ENCODE assay signal across 31 cellular contexts in the genomic region with DNA sequence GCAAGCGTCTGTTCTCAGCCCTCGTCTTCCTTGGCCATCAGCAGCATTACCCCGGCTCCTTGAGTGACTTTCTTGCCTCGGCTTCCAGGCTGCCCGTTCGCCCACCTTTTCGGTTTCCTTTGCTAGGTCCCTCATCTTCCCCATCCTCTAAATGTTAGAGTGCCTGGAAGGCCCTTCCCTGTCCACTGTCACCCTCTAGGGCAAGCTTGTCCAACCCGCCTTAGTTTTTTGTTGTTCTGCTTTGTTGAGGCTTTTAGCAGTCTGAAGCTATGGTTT.
DNase-seq lines count a peak whose midpoint lies in the region; ATAC-seq, FAIRE-seq and TF ChIP-seq lines count a peak whose summit lies in the region.
"Had no signal": no experiment of that assay in that cellular context is flagged by ENCODE, and none has a peak within 500 bp of the region (broad histone marks: within the 10 kb centered on the region; RNA-seq: fewer than 3 reads in every experiment).

No MANE protein-coding gene starts in this region.

- H3K9ac ChIP-seq in HUES48 (ENCODE audit: low read depth, low read length), result peak overlapping the region; percentile 52; the same call in 1 of the 2 replicates
- H3K9ac ChIP-seq in endodermal cell (ENCODE audit: extremely low read depth, low read length, poor library complexity, severe bottlenecking), result no peak overlapping the region

- H3K4me1 Mint-ChIP-seq in CD4-positive, alpha-beta memory T cell, result peaks cover 16 to 29% (median 20%) of the 10 kb centered on the region in 4 donors
- peaks cover 14% of the 10 kb centered on the region for H3K4me1 Mint-ChIP-seq in endodermal cell
- peaks cover 18% of the 10 kb centered on the region for H3K4me1 Mint-ChIP-seq in osteocyte (ENCODE audit: unreplicated experiment)

- H3K27ac ChIP-seq in CD4-positive, alpha-beta memory T cell (ENCODE audit: low read depth, low read length), result no peak overlapping the region
- peak overlapping the region; percentile 93 for H3K27ac ChIP-seq in HUES48 (ENCODE audit: low read depth, low read length)
- H3K27ac ChIP-seq in endodermal cell (ENCODE audit: low read depth, low read length), result no peak overlapping the region
- peak overlapping the region in 1 of 12 donors; percentile 24 for H3K27ac ChIP-seq in heart left ventricle
- H3K27ac ChIP-seq: C4-2B, heart right ventricle, thoracic aorta, uterus had no signal

- H3K4me1 ChIP-seq in CD4-positive, alpha-beta memory T cell (ENCODE audit: insufficient read depth, low read length), result peaks cover 9% of the 10 kb centered on the region
- H3K4me1 ChIP-seq in HUES48 (ENCODE audit: control insufficient read depth, insufficient read depth, low read length) (peaks cover 26% of the 10 kb centered on the region), endodermal cell (ENCODE audit: control insufficient read depth, insufficient read depth, low read length) (no peaks in the 10 kb centered on the region), heart left ventricle (peaks cover 0 to 24% (median 0%) of the 10 kb centered on the region in 12 donors)
- H3K4me1 ChIP-seq: uterus had no signal

- DNase-seq in CD4-positive, alpha-beta memory T cell, result no peak
- DNase-seq in endodermal cell, result no peak
- peak; percentile 54 for DNase-seq in osteocyte (ENCODE audit: extremely low spot score, unreplicated experiment)
- no peak for DNase-seq in heart left ventricle
- DNase-seq in activated CD4-positive, CD25-positive, alpha-beta regulatory T cell (lab: John Stamatoyannopoulos, UW), result no peak
- DNase-seq in HTR-8/SVneo (ENCODE audit: insufficient read length, low spot score), result no peak
- DNase-seq: activated T-cell treated with anti-CD3 and anti-CD28 coated beads for 4 hours; DMS 273 treated with DMSO at 0.1 percent for 48 hours; effector CD4-positive, alpha-beta T cell; EL; heart right ventricle; Karpas-422; MV-4-11; NCI-H146; NCI-H2107; NCI-H748 treated with DMSO at 0.1 percent for 48 hours; SIG-M5; stimulated activated CD4-positive, alpha-beta T cell treated with anti-CD3 and anti-CD28 coated beads, Interleukin-15, amount 100 ng/mL, for 24 hours; stimulated activated naive CD8-positive, alpha-beta T cell treated with anti-CD3 and anti-CD28 coated beads, Interleukin-15, Interleukin-2, amounts not matched to agents 100 U/mL and 50 U/mL, for 24 hours; SW 1271; uterus had no signal

- POLR2A ChIA-PET in CD4-positive, alpha-beta memory T cell (lab: Charles Lee; ENCODE audit: partially characterized antibody), result interaction anchor here (1.3 to 3.5 kb wide), 2 partner anchors 14 to 45 kb away, joined by 3 to 24 read pairs; no protein-coding TSS in a partner anchor

- H3K27me3 ChIP-seq in CD4-positive, alpha-beta memory T cell (ENCODE audit: insufficient read depth, low read length), result no peaks in the 10 kb centered on the region
- H3K27me3 ChIP-seq in HUES48 (ENCODE audit: control insufficient read depth, insufficient read depth, low read length) (no peaks in the 10 kb centered on the region), endodermal cell (ENCODE audit: control insufficient read depth, insufficient read depth, low read length, poor library complexity, severe bottlenecking) (no peaks in the 10 kb centered on the region), heart left ventricle (no peaks in the 10 kb centered on the region)
- H3K27me3 ChIP-seq: heart right ventricle, uterus had no signal

- peaks cover 34% of the 10 kb centered on the region for H3K36me3 ChIP-seq in CD4-positive, alpha-beta memory T cell (ENCODE audit: insufficient read depth, low read length)
- 0 out of 2 replicates have a peak, but pooled peaks cover 4% of the 10 kb centered on the region for H3K36me3 ChIP-seq in HUES48 (ENCODE audit: control insufficient read depth, insufficient read depth, low read length)
- peaks cover 2% of the 10 kb centered on the region for H3K36me3 ChIP-seq in endodermal cell (ENCODE audit: control insufficient read depth, insufficient read depth, low read length)
- peaks cover 0 to 49% (median 7%) of the 10 kb centered on the region in 9 donors for H3K36me3 ChIP-seq in heart left ventricle
- H3K36me3 ChIP-seq: uterus had no signal

- H3K4me3 Mint-ChIP-seq in CD4-positive, alpha-beta memory T cell, result no peak overlapping the region
- H3K4me3 Mint-ChIP-seq in endodermal cell (no peak overlapping the region), osteocyte (ENCODE audit: unreplicated experiment) (no peak overlapping the region)
- H3K4me3 Mint-ChIP-seq: activated CD4-positive, alpha-beta memory T cell treated with anti-CD3 and anti-CD28 coated beads, Interleukin-2, amount 10 ng/mL, durations not matched to agents 7 days and 5 days; brain had no signal

- TF ChIP-seq CTCF in endodermal cell (conservative IDR thresholded peaks at IDR 0.05), result no peak
- TF ChIP-seq CTCF in osteocyte (IDR thresholded peaks at IDR 0.05), result no peak
- no peak for TF ChIP-seq CTCF in heart left ventricle (IDR thresholded peaks at IDR 0.05)

- no peak overlapping the region for H3K4me3 ChIP-seq in CD4-positive, alpha-beta memory T cell (ENCODE audit: low read length in 2 of 2)
- H3K4me3 ChIP-seq in HUES48 (ENCODE audit: low read depth, low read length), result no peak overlapping the region
- no peak overlapping the region for H3K4me3 ChIP-seq in endodermal cell (ENCODE audit: low read length)
- H3K4me3 ChIP-seq in heart left ventricle, result no peak overlapping the region
- H3K4me3 ChIP-seq: heart right ventricle, lung, thoracic aorta, uterus had no signal

- no peak for TF ChIP-seq POLR2A in heart left ventricle (IDR thresholded peaks at IDR 0.05)

- FAIRE-seq in HTR-8/SVneo (lab: Jason Lieb, UNC), result no peak
- FAIRE-seq: GM12892, RCC 7860 had no signal

- intact Hi-C loops in CD4-positive, alpha-beta memory T cell (cut with micrococcal nuclease), result loop anchor here (5.0 kb wide), 1 partner anchor 55 kb away; no protein-coding TSS in a partner anchor
- intact Hi-C loops in heart left ventricle (cut with DNase I), result loop anchor here in 5 of 10 donors (5.0 to 10.0 kb wide), 3 partner anchors 95 to 102 kb away; a partner anchor contains a TSS

- peak overlapping the region in 4 of 7 donors; percentile 4 to 72 (median 48) for H3K27ac Mint-ChIP-seq in CD4-positive, alpha-beta memory T cell
- H3K27ac Mint-ChIP-seq in endodermal cell (peak overlapping the region; percentile 90), osteocyte (ENCODE audit: unreplicated experiment) (no peak overlapping the region)
- H3K27ac Mint-ChIP-seq: activated CD4-positive, alpha-beta memory T cell treated with anti-CD3 and anti-CD28 coated beads, Interleukin-2, amount 10 ng/mL, durations not matched to agents 7 days and 5 days had no signal

- H3K9me3 Mint-ChIP-seq in CD4-positive, alpha-beta memory T cell, result no peaks in the 10 kb centered on the region
- H3K9me3 Mint-ChIP-seq in endodermal cell (peaks cover 12% of the 10 kb centered on the region), osteocyte (ENCODE audit: unreplicated experiment) (no peaks in the 10 kb centered on the region)
- H3K9me3 Mint-ChIP-seq: activated CD4-positive, alpha-beta memory T cell treated with anti-CD3 and anti-CD28 coated beads, Interleukin-2, amount 10 ng/mL, durations not matched to agents 7 days and 5 days had no signal

- no peaks in the 10 kb centered on the region for H3K9me3 ChIP-seq in CD4-positive, alpha-beta memory T cell (ENCODE audit: control insufficient read depth in 1 of 2, low read length in 2 of 2)
- no peaks in the 10 kb centered on the region; the same call in 1 of the 2 replicates for H3K9me3 ChIP-seq in HUES48 (ENCODE audit: control insufficient read depth, insufficient read depth, low read length)
- peaks cover 7% of the 10 kb centered on the region for H3K9me3 ChIP-seq in endodermal cell (ENCODE audit: control insufficient read depth, low read length)
- H3K9me3 ChIP-seq in heart left ventricle, result no peaks in the 10 kb centered on the region
- H3K9me3 ChIP-seq: heart right ventricle, thoracic aorta, uterus had no signal

- WGBS in endodermal cell (ENCODE audit: insufficient coverage in 1 of 2, insufficient read length in 1 of 2), 2 experiments, result 92 to 95% methylated on average over 7 to 8 of the region's 8 CpGs
- WGBS in heart left ventricle, 4 donors, result 84 to 98% (median 93%) methylated on average over 8 of the region's 8 CpGs

- peaks cover 15 to 40% of the 10 kb centered on the region in 2 donors for H3K36me3 Mint-ChIP-seq in CD4-positive, alpha-beta memory T cell
- H3K36me3 Mint-ChIP-seq in endodermal cell (ENCODE audit: low read depth), result peaks cover 18% of the 10 kb centered on the region
- H3K36me3 Mint-ChIP-seq in osteocyte (ENCODE audit: unreplicated experiment), result peaks cover 5% of the 10 kb centered on the region

- no peaks in the 10 kb centered on the region for H3K27me3 Mint-ChIP-seq in CD4-positive, alpha-beta memory T cell
- no peaks in the 10 kb centered on the region for H3K27me3 Mint-ChIP-seq in endodermal cell (ENCODE audit: insufficient read depth)
- no peaks in the 10 kb centered on the region for H3K27me3 Mint-ChIP-seq in osteocyte (ENCODE audit: unreplicated experiment)
- H3K27me3 Mint-ChIP-seq: activated CD4-positive, alpha-beta memory T cell treated with anti-CD3 and anti-CD28 coated beads, Interleukin-2, amount 10 ng/mL, durations not matched to agents 7 days and 5 days had no signal

- CTCF ChIA-PET in CD4-positive, alpha-beta memory T cell (lab: Charles Lee; ENCODE audit: partially characterized antibody), result interaction anchor here (1.2 to 4.0 kb wide), 6 partner anchors 11 to 98 kb away, joined by 4 to 26 read pairs (median 9); no protein-coding TSS in a partner anchor

- ATAC-seq in HG02759 (IDR thresholded peaks at IDR 0.05; ENCODE audit: unreplicated experiment) (no peak), heart left ventricle (no peak)
- ATAC-seq: activated CD4-positive, CD25-positive, alpha-beta regulatory T cell treated with anti-CD3 and anti-CD28 coated beads, Interleukin-2, amount 50 U/mL, for 24 hours; stimulated activated naive CD8-positive, alpha-beta T cell treated with anti-CD3 and anti-CD28 coated beads, Interleukin-15, Interleukin-2, amounts not matched to agents 100 U/mL and 50 U/mL, for 24 hours had no signal
